Comparison of ENCODE assay signal across 22 cellular contexts in genomic region chr2:44496130-44496529, GRCh38.
DNase-seq lines count a peak whose midpoint lies in the region; ATAC-seq, FAIRE-seq and TF ChIP-seq lines count a peak whose summit lies in the region.
"Had no signal": no experiment of that assay in that cellular context is flagged by ENCODE, and none has a peak within 500 bp of the region (broad histone marks: within the 10 kb centered on the region; RNA-seq: fewer than 3 reads in every experiment).

No MANE protein-coding gene starts in this region.

- TF ChIP-seq EP300 in K562 (IDR thresholded peaks at IDR 0.05; ENCODE audit: low read length) (no peak), HepG2 (IDR thresholded peaks at IDR 0.05; ENCODE audit: low read depth in 2 of 2, low read length in 2 of 2) (no peak), HepG2 (CRISPR knock-in tag; IDR thresholded peaks at IDR 0.05; ENCODE audit: borderline replicate concordance) (no peak)

- 58% methylated on average over 3 of the region's 3 CpGs for WGBS in K562 (ENCODE audit: insufficient coverage, low coverage, missing lambda C conversion rate)
- WGBS in HepG2 (ENCODE audit: low lambda C conversion rate): 46% methylated on average over 3 of the region's 3 CpGs

- H2AFZ ChIP-seq in K562 (ENCODE audit: low read depth, low read length) (no peak overlapping the region), HepG2 (ENCODE audit: low read length) (no peak overlapping the region)
- H2AFZ ChIP-seq: GM23338 had no signal

- no peaks in the 10 kb centered on the region for H3K9me3 Mint-ChIP-seq in stimulated activated naive CD8-positive, alpha-beta T cell treated with anti-CD3 and anti-CD28 coated beads, Interleukin-15, amount 100 ng/mL, for 72 hours
- H3K9me3 Mint-ChIP-seq: CD4-positive, CD25-positive, alpha-beta regulatory T cell; CD8-positive, alpha-beta T cell; GM23338; HFFc6 had no signal

- no peak for TF ChIP-seq POLR2A in K562 (conservative IDR thresholded peaks at IDR 0.05)
- no peak for TF ChIP-seq POLR2A in HepG2 (IDR thresholded peaks at IDR 0.05; ENCODE audit: insufficient read depth in 1 of 2, low read depth in 2 of 2, low read length in 2 of 2)

- no peaks in the 10 kb centered on the region for H4K20me1 ChIP-seq in K562 (replicated peaks; ENCODE audit: control insufficient read depth, insufficient read depth, low read length)
- no peaks in the 10 kb centered on the region for H4K20me1 ChIP-seq in HepG2 (ENCODE audit: insufficient read depth, low read length)
- H4K20me1 ChIP-seq: BLaER1 had no signal

- intact Hi-C loops in K562 (cut with micrococcal nuclease) (no loop called here), HepG2 (cut with micrococcal nuclease; ENCODE audit: unreplicated experiment) (no loop called here)

- in situ Hi-C loops in K562 (cut with MboI): no loop called here
- in situ Hi-C loops in HepG2 (cut with HindIII; ENCODE audit: extremely low pct_ligation_motif_present, low pct_unique_long_range_greater_than_20kb): no loop called here

- no peak overlapping the region for H3K4me3 ChIP-seq in K562
- H3K4me3 ChIP-seq in HepG2 (replicated peaks in 1 of 3; ENCODE audit: insufficient read depth in 1 of 3, low read depth in 2 of 3, low read length in 3 of 3): no peak overlapping the region
- H3K4me3 ChIP-seq: BLaER1, GM23338, HAP-1 had no signal

- FAIRE-seq in K562 (lab: Jason Lieb, UNC) (no peak), HepG2 (lab: Jason Lieb, UNC) (no peak)
- FAIRE-seq: G401.6, GM12892, GM19239, H54 had no signal

- H3K4me1 Mint-ChIP-seq in stimulated activated naive CD8-positive, alpha-beta T cell treated with anti-CD3 and anti-CD28 coated beads, Interleukin-15, amount 100 ng/mL, for 72 hours: no peaks in the 10 kb centered on the region
- H3K4me1 Mint-ChIP-seq: B cell had no signal

- peak; percentile 46 for DNase-seq in NCI-H146 (lab: John Stamatoyannopoulos, UW)
- DNase-seq in K562 (ENCODE audit: extremely low read depth in 1 of 4, low spot score in 3 of 4): no peak
- DNase-seq in HepG2 (ENCODE audit: low spot score): peak; percentile 10
- DNase-seq in activated gamma-delta T cell (lab: John Stamatoyannopoulos, UW): no peak
- DNase-seq in SHP77 (lab: John Stamatoyannopoulos, UW): no peak
- no peak for DNase-seq in stimulated activated naive CD8-positive, alpha-beta T cell treated with anti-CD3 and anti-CD28 coated beads, Interleukin-15, amount 100 ng/mL, for 72 hours
- DNase-seq: Caco-2; CD4-positive, CD25-positive, alpha-beta regulatory T cell; CD8-positive, alpha-beta T cell; DMS153; DND-41; HFFc6 had no signal

- ATAC-seq in K562 (no peak), HepG2 (no peak; the same call in 2 of the 3 replicates), HG03378 (IDR thresholded peaks at IDR 0.05; ENCODE audit: unreplicated experiment) (no peak)
- no peak for ATAC-seq in stimulated activated naive CD8-positive, alpha-beta T cell treated with anti-CD3 and anti-CD28 coated beads, Interleukin-15, amount 100 ng/mL, for 72 hours
- ATAC-seq: CD8-positive, alpha-beta T cell; GM23338 had no signal

- H3K9ac ChIP-seq in K562 (ENCODE audit: insufficient read depth in 1 of 2, low read depth in 2 of 2, low read length in 2 of 2) (no peak overlapping the region), HepG2 (ENCODE audit: insufficient read depth, low read depth, low read length) (no peak overlapping the region)
- H3K9ac ChIP-seq: BLaER1 had no signal

- no peaks in the 10 kb centered on the region for H3K27me3 Mint-ChIP-seq in stimulated activated naive CD8-positive, alpha-beta T cell treated with anti-CD3 and anti-CD28 coated beads, Interleukin-15, amount 100 ng/mL, for 72 hours
- H3K27me3 Mint-ChIP-seq: B cell; CD4-positive, CD25-positive, alpha-beta regulatory T cell had no signal

- no peaks in the 10 kb centered on the region for H3K27me3 ChIP-seq in K562 (ENCODE audit: control insufficient read depth in 2 of 2, insufficient read depth in 2 of 2, low read length in 2 of 2)
- no peaks in the 10 kb centered on the region for H3K27me3 ChIP-seq in HepG2 (ENCODE audit: control insufficient read depth in 1 of 2, insufficient read depth in 2 of 2, low read length in 2 of 2)
- H3K27me3 ChIP-seq: BLaER1 had no signal

- TF ChIP-seq CTCF in K562 (IDR thresholded peaks at IDR 0.05 in 2 of 3, conservative IDR thresholded peaks at IDR 0.05 in 1 of 3; ENCODE audit: insufficient read depth in 2 of 3, low read depth in 1 of 3, low read length in 3 of 3): no peak
- no peak for TF ChIP-seq CTCF in HepG2 (CRISPR knock-in tag; IDR thresholded peaks at IDR 0.05)

- BruUV-seq in K562 (replicated peaks; lab: Mats Ljungman, UMichigan) (no TSS peak), HepG2 (replicated peaks; lab: Mats Ljungman, UMichigan) (no TSS peak)

- no peak overlapping the region for H3K4me3 Mint-ChIP-seq in stimulated activated naive CD8-positive, alpha-beta T cell treated with anti-CD3 and anti-CD28 coated beads, Interleukin-15, amount 100 ng/mL, for 72 hours
- H3K4me3 Mint-ChIP-seq: B cell; CD4-positive, CD25-positive, alpha-beta regulatory T cell; CD8-positive, alpha-beta T cell; GM23338; HFFc6 had no signal

- no peak overlapping the region for H3K27ac ChIP-seq in K562 (ENCODE audit: extremely low read depth, low read depth, low read length)
- H3K27ac ChIP-seq in HepG2 (ENCODE audit: extremely low read length, insufficient read depth, low read length): no peak overlapping the region
- H3K27ac ChIP-seq: BLaER1, C4-2B had no signal

- H3K79me2 ChIP-seq in K562 (ENCODE audit: control insufficient read depth, insufficient read depth, low read length) (no peaks in the 10 kb centered on the region), HepG2 (ENCODE audit: insufficient read depth, low read length) (no peaks in the 10 kb centered on the region)

- H3K27ac Mint-ChIP-seq in stimulated activated naive CD8-positive, alpha-beta T cell treated with anti-CD3 and anti-CD28 coated beads, Interleukin-15, amount 100 ng/mL, for 72 hours: no peak overlapping the region
- H3K27ac Mint-ChIP-seq: B cell; CD4-positive, CD25-positive, alpha-beta regulatory T cell; CD8-positive, alpha-beta T cell; GM23338; HFFc6 had no signal

- no peaks in the 10 kb centered on the region for H3K4me1 ChIP-seq in K562 (replicated peaks in 1 of 2; ENCODE audit: control insufficient read depth in 2 of 2, insufficient read depth in 2 of 2, low read length in 2 of 2)
- peaks cover 22% of the 10 kb centered on the region for H3K4me1 ChIP-seq in HepG2 (ENCODE audit: insufficient read depth, low read length)
- H3K4me1 ChIP-seq: BLaER1, Caco-2, HAP-1 had no signal

- H3K9me1 ChIP-seq in K562 (ENCODE audit: control insufficient read depth, insufficient read depth, low read length): no peaks in the 10 kb centered on the region

- CTCF ChIA-PET in K562 (lab: Yijun Ruan, JAX; ENCODE audit: low intra/inter-chr PET ratio) (no interaction called here), HepG2 (lab: Yijun Ruan, JAX; ENCODE audit: low intra/inter-chr PET ratio, low total read pairs) (interaction anchor here (1.0 kb wide), 1 partner anchor 17 kb away, joined by 3 read pairs; no protein-coding TSS in a partner anchor)

- H3K9me3 ChIP-seq in K562 (replicated peaks; ENCODE audit: control insufficient read depth, insufficient read depth, low read depth, low read length): no peaks in the 10 kb centered on the region
- no peaks in the 10 kb centered on the region for H3K9me3 ChIP-seq in HepG2 (ENCODE audit: low read length)
- H3K9me3 ChIP-seq: BLaER1, Caco-2, HAP-1 had no signal

- POLR2A ChIA-PET in K562 (lab: Yijun Ruan, JAX): no interaction called here
- POLR2A ChIA-PET in HepG2 (lab: Yijun Ruan, JAX): no interaction called here

- H3K4me2 ChIP-seq in K562 (ENCODE audit: insufficient read depth, low read length) (no peak overlapping the region), HepG2 (ENCODE audit: low read depth, low read length) (no peak overlapping the region)
- H3K4me2 ChIP-seq: BLaER1, GM23338 had no signal

- no peak for TF ChIP-seq RAD21 in K562 (CRISPR knock-in tag; conservative IDR thresholded peaks at IDR 0.05 in 1 of 2, IDR thresholded peaks at IDR 0.05 in 1 of 2)
- no peak for TF ChIP-seq RAD21 in HepG2 (CRISPR knock-in tag; IDR thresholded peaks at IDR 0.05)

- H3K36me3 ChIP-seq in K562 (ENCODE audit: control insufficient read depth, insufficient read depth, low read length): no peaks in the 10 kb centered on the region
- no peaks in the 10 kb centered on the region for H3K36me3 ChIP-seq in HepG2 (replicated peaks in 1 of 2; ENCODE audit: control insufficient read depth in 1 of 2, insufficient read depth in 2 of 2, low read length in 2 of 2)
- H3K36me3 ChIP-seq: BLaER1, HAP-1 had no signal

TF ChIP-seq in K562, 482 proteins besides CTCF, POLR2A, EP300 and RAD21:
- TF ChIP-seq ARID2 (IDR thresholded peaks at IDR 0.05) (no peak), CEBPG (CRISPR knock-in tag; IDR thresholded peaks at IDR 0.05) (no peak), CEBPG (tag; conservative IDR thresholded peaks at IDR 0.05 in 1 of 2, IDR thresholded peaks at IDR 0.05 in 1 of 2) (peak; percentile 38 to 76; a peak in 3 of 4 replicates), HMG20B (CRISPR knock-in tag; IDR thresholded peaks at IDR 0.05) (no peak), CEBPB (tag; IDR thresholded peaks at IDR 0.05) (peak; percentile 64)

TF ChIP-seq in HepG2, 621 proteins besides CTCF, POLR2A, EP300 and RAD21 (continues in another document):
- TF ChIP-seq GMEB2 (CRISPR knock-in tag; IDR thresholded peaks at IDR 0.05; ENCODE audit: low read depth): no peak
- no peak for TF ChIP-seq NCOA1 (CRISPR knock-in tag; IDR thresholded peaks at IDR 0.05)
- TF ChIP-seq MLLT10 (CRISPR knock-in tag; IDR thresholded peaks at IDR 0.05): no peak
- no peak for TF ChIP-seq SMARCE1 (IDR thresholded peaks at IDR 0.05; ENCODE audit: borderline replicate concordance)
- TF ChIP-seq TCF7 (IDR thresholded peaks at IDR 0.05; ENCODE audit: low read depth): no peak
- TF ChIP-seq GATAD2A (CRISPR knock-in tag; IDR thresholded peaks at IDR 0.05): 0 out of 2 replicates have a peak, but pooled peaks have one; percentile 43
- TF ChIP-seq REPIN1 (CRISPR knock-in tag; IDR thresholded peaks at IDR 0.05; ENCODE audit: borderline replicate concordance, low read depth): no peak
- TF ChIP-seq FOXP1 (IDR thresholded peaks at IDR 0.05): no peak
- TF ChIP-seq FOXP1 (CRISPR knock-in tag; IDR thresholded peaks at IDR 0.05): peak; percentile 57; the same call in 1 of the 2 replicates
- TF ChIP-seq ZFY (CRISPR knock-in tag; IDR thresholded peaks at IDR 0.05): no peak
- TF ChIP-seq TRIM24 (CRISPR knock-in tag; IDR thresholded peaks at IDR 0.05): no peak
- no peak for TF ChIP-seq NFYB (CRISPR knock-in tag; IDR thresholded peaks at IDR 0.05)

Comparison
In these comparisons a context has a peak if more than half of its experiments do, and no peak if none do; other contexts are left out.
1. DNase-seq: peak in NCI-H146 (single experiment) and HepG2 (single experiment); none in K562 (0 of 4), activated gamma-delta T cell (single experiment), SHP77 (0 of 2) and stimulated activated naive CD8-positive, alpha-beta T cell treated with anti-CD3 and anti-CD28 coated beads, Interleukin-15, amount 100 ng/mL, for 72 hours (0 of 2).